In the genomic region with DNA sequence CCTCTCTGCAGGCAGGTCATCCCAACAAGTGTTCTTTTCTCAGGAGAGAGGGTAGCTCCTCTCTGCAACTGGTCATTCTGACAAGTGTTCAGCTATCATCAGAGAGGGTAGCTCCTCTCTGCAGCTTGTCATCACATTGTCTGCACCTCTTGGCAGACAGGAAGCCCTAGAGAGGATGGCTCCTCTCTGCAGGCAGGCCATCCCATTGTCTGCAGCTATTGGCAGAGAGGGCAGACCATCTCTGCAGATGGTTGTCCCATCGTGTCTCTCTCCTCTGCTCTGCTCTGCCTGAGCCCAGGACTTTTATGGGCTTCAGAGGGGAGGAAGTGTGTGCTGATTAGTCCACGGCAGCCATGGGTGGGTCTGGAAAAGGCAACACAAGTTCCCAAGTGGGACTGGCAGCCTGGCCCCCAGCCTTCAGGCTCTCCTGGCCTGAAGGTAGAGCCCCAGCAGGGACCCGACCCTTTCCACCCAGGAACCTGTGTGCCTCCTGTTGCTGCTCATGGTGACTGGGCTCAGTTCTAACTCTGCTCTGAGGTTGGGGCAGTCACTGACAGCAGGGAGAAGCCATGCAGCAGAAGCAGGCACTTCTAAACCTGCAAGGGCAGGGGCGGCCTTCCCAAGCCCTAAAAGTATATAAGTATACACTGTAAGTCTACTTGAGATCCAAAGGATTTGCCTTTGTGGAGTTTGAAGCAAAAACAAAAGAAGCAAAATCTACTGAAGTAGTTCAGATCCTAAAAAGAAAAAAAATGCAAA, we compare ENCODE assay signal across 23 cellular contexts.
"Had no signal": no experiment of that assay in that cellular context is flagged by ENCODE, and none has a peak within 500 bp of the region (broad histone marks: within the 10 kb centered on the region; RNA-seq: fewer than 3 reads in every experiment).

No MANE protein-coding gene starts in this region.

- H3K36me3 Mint-ChIP-seq: activated naive CD8-positive, alpha-beta T cell; mesothelial cell of epicardium; naive B cell had no signal

- H3K27me3 Mint-ChIP-seq: activated naive CD8-positive, alpha-beta T cell; naive B cell; progenitor cell of endocrine pancreas had no signal

- H3K4me1 Mint-ChIP-seq: naive B cell, nephron progenitor cell had no signal

- DNase-seq: activated CD4-positive, alpha-beta T cell treated with anti-CD3 and anti-CD28 coated beads for 4 hours; activated CD4-positive, alpha-beta T cell treated with anti-CD3 and anti-CD28 coated beads, Interleukin-2, amount 50 U/mL, for 4 hours; activated CD4-positive, CD25-positive, alpha-beta regulatory T cell; activated naive CD4-positive, alpha-beta T cell; activated T-cell treated with anti-CD3 and anti-CD28 coated beads for 4 hours; activated T-cell treated with anti-CD3 and anti-CD28 coated beads, Interleukin-2, amount 50 U/mL, for 72 hours; anterior cingulate cortex; body of pancreas; cerebellar nuclear complex; colonic mucosa; effector CD8-positive, alpha-beta T cell; esophagus squamous epithelium; foreskin melanocyte; islet precursor cell; naive B cell; nephron progenitor cell; ovary; stimulated activated CD4-positive, alpha-beta T cell treated with anti-CD3 and anti-CD28 coated beads, Interleukin-12 subunit alpha, Interleukin-12 subunit beta, amount 100 ng/mL, for 4 hours; stimulated activated CD4-positive, alpha-beta T cell treated with anti-CD3 and anti-CD28 coated beads, Interleukin-4, amount 100 ng/mL, for 1 hour had no signal

- H3K4me3 Mint-ChIP-seq: activated naive CD8-positive, alpha-beta T cell; activated T-cell treated with anti-CD3 and anti-CD28 coated beads, Interleukin-2, amount 50 U/mL, for 72 hours; mesothelial cell of epicardium; naive B cell; nephron progenitor cell had no signal

- ATAC-seq: activated T-cell treated with anti-CD3 and anti-CD28 coated beads, Interleukin-2, amount 50 U/mL, for 72 hours; body of pancreas had no signal

- H3K9me3 Mint-ChIP-seq: nephron progenitor cell had no signal

- H3K27ac Mint-ChIP-seq: activated naive CD8-positive, alpha-beta T cell; activated T-cell treated with anti-CD3 and anti-CD28 coated beads, Interleukin-2, amount 50 U/mL, for 72 hours; mesothelial cell of epicardium; nephron progenitor cell; progenitor cell of endocrine pancreas had no signal

- FAIRE-seq: endometrium had no signal
